In genomic region chr6:111865049-111865585, GRCh38 we compare ENCODE assay signal across 22 cellular contexts. TPM values are rescaled to one million over a fixed set of nuclear protein-coding genes. Genes with fewer than 3 reads are reported as not detected.
A peak's percentile ranks its signal among the peaks of the same experiment; 100 is the strongest.
DNase-seq lines count a peak whose midpoint lies in the region; ATAC-seq, FAIRE-seq and TF ChIP-seq lines count a peak whose summit lies in the region.
"Had no signal": no experiment of that assay in that cellular context is flagged by ENCODE, and none has a peak within 500 bp of the region (broad histone marks: within the 10 kb centered on the region; RNA-seq: fewer than 3 reads in every experiment).

No MANE protein-coding gene starts in this region.

- H3K36me3 ChIP-seq in CD8-positive, alpha-beta T cell (ENCODE audit: insufficient read depth, low read length): no peaks in the 10 kb centered on the region
- H3K36me3 ChIP-seq: breast epithelium, gastroesophageal sphincter had no signal

- H3K4me3 ChIP-seq in CD8-positive, alpha-beta T cell (ENCODE audit: low read depth, low read length): no peak overlapping the region
- no peak overlapping the region for H3K4me3 ChIP-seq in fibroblast of pulmonary artery (replicated peaks; ENCODE audit: low read depth, low read length)
- H3K4me3 ChIP-seq: breast epithelium, gastroesophageal sphincter, smooth muscle cell had no signal

- H3K4me1 ChIP-seq in CD8-positive, alpha-beta T cell (ENCODE audit: insufficient read depth, low read length): peaks cover 99% of the 10 kb centered on the region
- H3K4me1 ChIP-seq: breast epithelium had no signal

- H3K27me3 ChIP-seq in CD8-positive, alpha-beta T cell (ENCODE audit: insufficient read depth, low read length): no peaks in the 10 kb centered on the region
- H3K27me3 ChIP-seq: breast epithelium, gastroesophageal sphincter had no signal

- DNase-seq in CD8-positive, alpha-beta T cell: no peak
- DNase-seq in GM12892 (ENCODE audit: insufficient read length) (no peak), T-helper 17 cell (no peak), fibroblast of pulmonary artery (ENCODE audit: low read depth) (peak; percentile 22), cerebellar nuclear complex (lab: John Stamatoyannopoulos, UW) (no peak), NCI-H82 treated with DMSO at 0.1 percent for 48 hours (lab: John Stamatoyannopoulos, UW; ENCODE audit: unreplicated experiment) (no peak)
- DNase-seq: activated naive CD4-positive, alpha-beta T cell treated with anti-CD3 and anti-CD28 coated beads, Interleukin-2, amount 50 U/mL, for 16 hours; dermis blood vessel endothelial cell; erythroblast; IMR-90; mesendoderm; NCI-H187 treated with DMSO at 0.1 percent for 48 hours; NCI-H446 treated with DMSO at 0.1 percent for 48 hours; stimulated activated CD4-positive, alpha-beta T cell treated with anti-CD3 and anti-CD28 coated beads, Interleukin-4, amount 100 ng/mL, for 24 hours; SW 1271 had no signal

- H3K27ac ChIP-seq in CD8-positive, alpha-beta T cell (ENCODE audit: low read depth, low read length): no peak overlapping the region
- H3K27ac ChIP-seq: breast epithelium, gastroesophageal sphincter had no signal

- H3K27ac Mint-ChIP-seq in CD8-positive, alpha-beta T cell: no peak overlapping the region
- peak overlapping the region; percentile 87 for H3K27ac Mint-ChIP-seq in T-helper 17 cell
- H3K27ac Mint-ChIP-seq: B cell had no signal

- TF ChIP-seq POLR2A in GM12892 (IDR thresholded peaks at IDR 0.05; ENCODE audit: low read depth, low read length): no peak

- no peak for TF ChIP-seq CTCF in CD8-positive, alpha-beta T cell (IDR thresholded peaks at IDR 0.05)
- TF ChIP-seq CTCF in fibroblast of pulmonary artery (IDR thresholded peaks at IDR 0.05; ENCODE audit: low read length, missing control alignments): no peak

- H3K9me3 Mint-ChIP-seq in CD8-positive, alpha-beta T cell: no peaks in the 10 kb centered on the region
- H3K9me3 Mint-ChIP-seq: neural crest cell had no signal

- no peaks in the 10 kb centered on the region for H3K9me3 ChIP-seq in CD8-positive, alpha-beta T cell (ENCODE audit: low read length)
- no peaks in the 10 kb centered on the region for H3K9me3 ChIP-seq in T-helper 17 cell (ENCODE audit: control insufficient read depth, low read length, poor library complexity, severe bottlenecking)
- H3K9me3 ChIP-seq: breast epithelium, gastroesophageal sphincter had no signal

- H3K36me3 Mint-ChIP-seq in CD8-positive, alpha-beta T cell: peaks cover 21% of the 10 kb centered on the region
- H3K36me3 Mint-ChIP-seq in T-helper 17 cell (ENCODE audit: low read depth): peaks cover 5% of the 10 kb centered on the region

- CTCF ChIA-PET in CD8-positive, alpha-beta T cell (lab: Charles Lee): interaction anchor here (0.5 to 2.0 kb wide), 2 partner anchors 93 to 155 kb away, joined by 3 to 6 read pairs; no protein-coding TSS in a partner anchor

- peaks cover 98% of the 10 kb centered on the region for H3K4me1 Mint-ChIP-seq in CD8-positive, alpha-beta T cell (ENCODE audit: low read depth)
- H3K4me1 Mint-ChIP-seq in T-helper 17 cell: peaks cover 85% of the 10 kb centered on the region

- peak; percentile 53 for FAIRE-seq in GM12892 (lab: Jason Lieb, UNC)

- intact Hi-C loops in CD8-positive, alpha-beta T cell (cut with DNase I, micrococcal nuclease): no loop called here

- H3K4me3 Mint-ChIP-seq in CD8-positive, alpha-beta T cell: peak overlapping the region; percentile 9
- peak overlapping the region; percentile 55 for H3K4me3 Mint-ChIP-seq in T-helper 17 cell
- H3K4me3 Mint-ChIP-seq: B cell, neural crest cell had no signal

- ATAC-seq in CD8-positive, alpha-beta T cell: no peak
- ATAC-seq in T-helper 17 cell (peak; percentile 19), HG03469 (IDR thresholded peaks at IDR 0.05; ENCODE audit: unreplicated experiment) (no peak)
- ATAC-seq: gastroesophageal sphincter had no signal

- POLR2A ChIA-PET in CD8-positive, alpha-beta T cell (lab: Charles Lee): interaction anchor here (1.1 to 1.6 kb wide), 3 partner anchors 20 to 41 kb away, joined by 3 to 4 read pairs (median 3); no protein-coding TSS in a partner anchor

- no peaks in the 10 kb centered on the region for H3K27me3 Mint-ChIP-seq in CD8-positive, alpha-beta T cell (ENCODE audit: low read depth)
- H3K27me3 Mint-ChIP-seq in T-helper 17 cell: no peaks in the 10 kb centered on the region
- H3K27me3 Mint-ChIP-seq: B cell had no signal

RNA-seq across cellular contexts. Expression of gene FYN, which starts 8.1 kb away (rescaled TPM):
- 100 to 1,000 TPM; 479 to 483 TPM for total RNA-seq in CD8-positive, alpha-beta T cell
- polyA plus RNA-seq in GM12892 (2012; ENCODE audit: missing spikeins): 4.2 TPM
- total RNA-seq in T-helper 17 cell: 100 to 1,000 TPM; 455 to 472 TPM
- total RNA-seq: G401 had no signal
